ENCODE assay signal across 9 cellular contexts in the genomic region with DNA sequence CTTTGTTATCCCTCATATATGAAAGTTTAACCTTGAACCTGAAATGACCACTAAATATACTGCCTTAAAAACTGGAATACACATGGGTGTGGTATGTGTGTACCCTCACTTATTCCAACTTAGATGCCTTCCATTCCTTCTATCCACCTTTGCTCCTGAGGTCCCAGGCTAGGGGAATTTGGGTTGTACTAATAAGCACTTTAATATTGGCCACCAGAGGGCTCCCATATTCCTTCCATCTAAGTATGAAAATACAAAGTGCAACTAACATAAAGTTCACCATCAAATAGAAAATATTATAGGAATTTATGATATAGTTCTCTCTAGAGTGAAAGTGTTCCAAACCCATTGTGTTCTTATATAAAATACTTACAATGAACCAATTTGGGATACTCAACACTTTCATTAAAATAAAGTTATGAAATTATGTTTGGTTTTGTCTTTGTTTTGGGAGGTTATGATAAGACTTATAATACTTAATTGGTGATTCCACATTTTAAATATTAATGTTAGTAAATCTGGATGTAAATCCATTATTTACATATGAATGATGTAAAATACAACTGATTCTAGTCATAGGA.
DNase-seq lines count a peak whose midpoint lies in the region; ATAC-seq and TF ChIP-seq lines count a peak whose summit lies in the region.
"Had no signal": no experiment of that assay in that cellular context is flagged by ENCODE, and none has a peak within 500 bp of the region (broad histone marks: within the 10 kb centered on the region; RNA-seq: fewer than 3 reads in every experiment).

No MANE protein-coding gene starts in this region.

- no peak overlapping the region for H3K4me3 Mint-ChIP-seq in type B pancreatic cell
- H3K4me3 Mint-ChIP-seq: stimulated activated naive B cell treated with anti-CD40 and anti-IgM and Interleukin-4, amounts not matched to agents 10 μg/mL and 1 μg/mL and 100 μg/mL, for 72 hours had no signal

- TF ChIP-seq CTCF in astrocyte of the cerebellum (IDR thresholded peaks at IDR 0.05; ENCODE audit: low read depth, low read length, missing control alignments) (peak; percentile 68), type B pancreatic cell (conservative IDR thresholded peaks at IDR 0.05) (peak; percentile 83)

- H3K36me3 Mint-ChIP-seq in type B pancreatic cell, result no peaks in the 10 kb centered on the region
- H3K36me3 Mint-ChIP-seq: stimulated activated naive B cell treated with anti-CD40 and anti-IgM and Interleukin-4, amounts not matched to agents 10 μg/mL and 1 μg/mL and 100 μg/mL, for 72 hours had no signal

- H3K4me1 Mint-ChIP-seq in type B pancreatic cell (ENCODE audit: unreplicated experiment), result peaks cover 3% of the 10 kb centered on the region
- H3K4me1 Mint-ChIP-seq: stimulated activated naive B cell treated with anti-CD40 and anti-IgM and Interleukin-4, amounts not matched to agents 10 μg/mL and 1 μg/mL and 100 μg/mL, for 72 hours had no signal

- in situ Hi-C loops in astrocyte of the cerebellum (cut with HindIII; ENCODE audit: low sequenced_read_pairs), result loop anchor here (10.0 kb wide), 1 partner anchor 220 kb away; no protein-coding TSS in a partner anchor

- ATAC-seq in HG03025 (IDR thresholded peaks at IDR 0.05; ENCODE audit: low FRiP score, unreplicated experiment), result peak; percentile 51

- peak; percentile 7 to 24 for DNase-seq in stimulated activated CD4-positive, alpha-beta T cell treated with anti-CD3 and anti-CD28 coated beads, Interleukin-2, amount 100 ng/mL, for 48 hours
- no peak for DNase-seq in stimulated activated CD4-positive, alpha-beta T cell treated with anti-CD3 and anti-CD28 coated beads, Interleukin-1b, Interleukin-23, amount 100 ng/mL, for 48 hours
- DNase-seq in NCI-H226, result peak; percentile 44
- DNase-seq in astrocyte of the cerebellum (ENCODE audit: low read depth), result peak; percentile 63
- DNase-seq in iris pigment epithelial cell (ENCODE audit: low read depth), result peak; percentile 77
- DNase-seq in type B pancreatic cell (ENCODE audit: extremely low spot score, unreplicated experiment), result no peak
- DNase-seq in GM03348 (ENCODE audit: low spot score), result no peak
- DNase-seq: stimulated activated naive B cell treated with anti-CD40 and anti-IgM and Interleukin-4, amounts not matched to agents 10 μg/mL and 1 μg/mL and 100 μg/mL, for 72 hours had no signal

- no peak overlapping the region for H3K27ac Mint-ChIP-seq in type B pancreatic cell
- H3K27ac Mint-ChIP-seq: stimulated activated naive B cell treated with anti-CD40 and anti-IgM and Interleukin-4, amounts not matched to agents 10 μg/mL and 1 μg/mL and 100 μg/mL, for 72 hours had no signal

- no peaks in the 10 kb centered on the region for H3K27me3 Mint-ChIP-seq in type B pancreatic cell
- H3K27me3 Mint-ChIP-seq: stimulated activated naive B cell treated with anti-CD40 and anti-IgM and Interleukin-4, amounts not matched to agents 10 μg/mL and 1 μg/mL and 100 μg/mL, for 72 hours had no signal

- H3K9me3 Mint-ChIP-seq in type B pancreatic cell, result no peaks in the 10 kb centered on the region
- H3K9me3 Mint-ChIP-seq: stimulated activated naive B cell treated with anti-CD40 and anti-IgM and Interleukin-4, amounts not matched to agents 10 μg/mL and 1 μg/mL and 100 μg/mL, for 72 hours had no signal

- no peak overlapping the region for H3K4me3 ChIP-seq in astrocyte of the cerebellum (ENCODE audit: low read depth, low read length)

Comparison
In these comparisons a context has a peak if more than half of its experiments do, and no peak if none do; other contexts are left out.
1. DNase-seq: peak in stimulated activated CD4-positive, alpha-beta T cell treated with anti-CD3 and anti-CD28 coated beads, Interleukin-2, amount 100 ng/mL, for 48 hours (2 of 2), NCI-H226 (single experiment), astrocyte of the cerebellum (single experiment) and iris pigment epithelial cell (single experiment); none in stimulated activated CD4-positive, alpha-beta T cell treated with anti-CD3 and anti-CD28 coated beads, Interleukin-1b, Interleukin-23, amount 100 ng/mL, for 48 hours (single experiment), type B pancreatic cell (single experiment) and GM03348 (single experiment).